In genomic region chr18:79950440-79951341, GRCh38 we compare ENCODE assay signal across 8 cellular contexts. TPM values are rescaled to one million over a fixed set of nuclear protein-coding genes. Genes with fewer than 3 reads are reported as not detected.
A peak's percentile ranks its signal among the peaks of the same experiment; 100 is the strongest.
DNase-seq lines count a peak whose midpoint lies in the region; ATAC-seq, FAIRE-seq and TF ChIP-seq lines count a peak whose summit lies in the region.

No MANE protein-coding gene starts in this region.

- H3K36me3 Mint-ChIP-seq in CD8-positive, alpha-beta memory T cell = peaks cover 0 to 16% (median 0%) of the 10 kb centered on the region in 3 donors

- TF ChIP-seq CTCF in body of pancreas (IDR thresholded peaks at IDR 0.05) = no peak
- no peak for TF ChIP-seq CTCF in GM10248 (IDR thresholded peaks at IDR 0.05; ENCODE audit: control extremely low read depth, extremely low read depth, low read depth, missing control alignments)

- FAIRE-seq in small intestine (lab: Jason Lieb, UNC) = no peak

- H3K4me1 Mint-ChIP-seq in CD8-positive, alpha-beta memory T cell = peaks cover 25 to 42% (median 35%) of the 10 kb centered on the region in 3 donors

- peak; percentile 16 to 35 (median 33) for TF ChIP-seq POLR2A in body of pancreas (IDR thresholded peaks at IDR 0.05)

- no peaks in the 10 kb centered on the region for H3K9me3 Mint-ChIP-seq in CD8-positive, alpha-beta memory T cell

- ATAC-seq in GM21423 (IDR thresholded peaks at IDR 0.05; ENCODE audit: unreplicated experiment) (peak; percentile 31), body of pancreas (peak; percentile 57), HG02610 (IDR thresholded peaks at IDR 0.05; ENCODE audit: unreplicated experiment) (no peak)

- H3K9me3 ChIP-seq in CD8-positive, alpha-beta memory T cell (ENCODE audit: low read length) = no peaks in the 10 kb centered on the region
- H3K9me3 ChIP-seq in body of pancreas (no peaks in the 10 kb centered on the region), small intestine (ENCODE audit: control insufficient read depth, low read depth) (no peaks in the 10 kb centered on the region)

- H3K36me3 ChIP-seq in CD8-positive, alpha-beta memory T cell (ENCODE audit: insufficient read depth, low read length) = no peaks in the 10 kb centered on the region
- H3K36me3 ChIP-seq in body of pancreas (replicated peaks in 1 of 2; ENCODE audit: insufficient read depth in 1 of 2, low read depth in 2 of 2) (no peaks in the 10 kb centered on the region), small intestine (ENCODE audit: control insufficient read depth in 2 of 2, insufficient read depth in 2 of 2, low read length in 2 of 2) (no peaks in the 10 kb centered on the region)

- POLR2A ChIA-PET in CD8-positive, alpha-beta memory T cell (lab: Charles Lee) = interaction anchor here (1.5 to 1.7 kb wide), 4 partner anchors 11 to 83 kb away, joined by 5 to 6 read pairs (median 6); partner anchors contain the start of genes HSBP1L1, RBFA and TXNL4A
- POLR2A ChIA-PET in GM10248 (lab: Yijun Ruan, JAX) = no interaction called here

- WGBS in body of pancreas, 2 donors = 3 to 26% methylated on average over 8 to 63 of the region's 82 CpGs
- WGBS in small intestine, 3 donors = 5 to 10% (median 7%) methylated on average over 44 to 82 of the region's 82 CpGs

- peaks cover 23% of the 10 kb centered on the region for H3K4me1 ChIP-seq in CD8-positive, alpha-beta memory T cell (ENCODE audit: insufficient read depth, low read length)
- H3K4me1 ChIP-seq in body of pancreas (peaks cover 43% of the 10 kb centered on the region), small intestine (ENCODE audit: control insufficient read depth in 2 of 2, insufficient read depth in 1 of 2, low read depth in 1 of 2, low read length in 1 of 2) (peaks cover 0 to 10% of the 10 kb centered on the region in 2 donors)

- peak overlapping the region; percentile 54 for H3K27ac ChIP-seq in CD8-positive, alpha-beta memory T cell (ENCODE audit: low read depth, low read length)
- peak overlapping the region; percentile 4 to 83 (median 77) for H3K27ac ChIP-seq in body of pancreas
- H3K27ac ChIP-seq in small intestine (ENCODE audit: low read depth in 1 of 2, low read length in 1 of 2) = peak overlapping the region in 1 of 2 donors; percentile 72

- peak overlapping the region; percentile 59 for H3K4me3 ChIP-seq in CD8-positive, alpha-beta memory T cell (ENCODE audit: low read length)
- H3K4me3 ChIP-seq in body of pancreas (peak overlapping the region; percentile 81 to 95), small intestine (ENCODE audit: low read depth in 1 of 2, low read length in 2 of 2) (peak overlapping the region; percentile 94 to 95)

- DNase-seq in CD8-positive, alpha-beta memory T cell = peak in 2 of 5 donors; percentile 21 to 36
- peak; percentile 52 for DNase-seq in NAMALWA (ENCODE audit: low spot score)
- DNase-seq in body of pancreas = peak; percentile 43 to 64 (median 55)
- DNase-seq in iPS-NIHi11 (ENCODE audit: low spot score) = peak; percentile 72
- DNase-seq in small intestine = peak; percentile 38
- DNase-seq in GM10248 (ENCODE audit: extremely low spot score) = no peak

- CTCF ChIA-PET in CD8-positive, alpha-beta memory T cell (lab: Charles Lee) = interaction anchor here (0.8 to 1.6 kb wide), 4 partner anchors 10 to 83 kb away, joined by 3 to 7 read pairs (median 4); partner anchors contain the start of gene RBFA
- CTCF ChIA-PET in GM10248 (lab: Yijun Ruan, JAX) = interaction anchor here (1.2 kb wide), 1 partner anchor 9 kb away, joined by 4 read pairs; no protein-coding TSS in a partner anchor

- H3K27me3 Mint-ChIP-seq in CD8-positive, alpha-beta memory T cell = no peaks in the 10 kb centered on the region

- no peaks in the 10 kb centered on the region for H3K27me3 ChIP-seq in CD8-positive, alpha-beta memory T cell (ENCODE audit: insufficient read depth, low read length, poor library complexity, severe bottlenecking)
- H3K27me3 ChIP-seq in body of pancreas = no peaks in the 10 kb centered on the region
- no peaks in the 10 kb centered on the region for H3K27me3 ChIP-seq in small intestine (ENCODE audit: control insufficient read depth in 2 of 2, insufficient read depth in 2 of 2, low read length in 2 of 2)

- H3K27ac Mint-ChIP-seq in CD8-positive, alpha-beta memory T cell = peak overlapping the region; percentile 61 to 90 (median 77)

- peak overlapping the region; percentile 84 to 93 (median 86) for H3K4me3 Mint-ChIP-seq in CD8-positive, alpha-beta memory T cell

- intact Hi-C loops in body of pancreas (cut with DNase I) = no loop called here

RNA-seq across cellular contexts. Expression of gene SLC66A2, which starts 0.8 kb away (rescaled TPM):
- 10 to 100 TPM; 29.9 to 31.7 TPM for total RNA-seq in CD8-positive, alpha-beta memory T cell
- polyA plus RNA-seq in CD8-positive, alpha-beta memory T cell = 18.3 TPM
- 10 to 100 TPM; 30.4 to 50.8 TPM for total RNA-seq in body of pancreas
- 10 to 100 TPM; 15.0 to 30.3 (median 17.8) TPM for polyA plus RNA-seq in small intestine

RNA-seq across cellular contexts. Expression of gene HSBP1L1, which starts 13.8 kb away (rescaled TPM):
- total RNA-seq in CD8-positive, alpha-beta memory T cell = 1 to 10 TPM; 3.3 to 4.2 TPM
- polyA plus RNA-seq in CD8-positive, alpha-beta memory T cell = 17.2 TPM
- 10 to 100 TPM; 14.8 to 22.1 TPM for total RNA-seq in body of pancreas
- 10 to 100 TPM; 11.9 to 57.7 (median 19.5) TPM for polyA plus RNA-seq in small intestine

RNA-seq across cellular contexts. Expression of gene TXNL4A, which starts 37.7 kb away (rescaled TPM):
- 100 to 1,000 TPM; 198 to 202 TPM for total RNA-seq in CD8-positive, alpha-beta memory T cell
- polyA plus RNA-seq in CD8-positive, alpha-beta memory T cell = 260 TPM
- total RNA-seq in body of pancreas = 10 to 100 TPM; 11.2 to 13.5 TPM
- polyA plus RNA-seq in small intestine = 10 to 100 TPM; 73.8 to 74.5 (median 74.3) TPM

Comparison
In these comparisons a context has a peak if more than half of its experiments do, and no peak if none do; other contexts are left out.
1. RNA of gene TXNL4A, which starts 37.7 kb away (total RNA-seq): 198 to 202 TPM in CD8-positive, alpha-beta memory T cell; 11.2 to 13.5 TPM in body of pancreas; every median in the first group is over 10 times any median in the second.
2. Peak in every context shown above with its lines, with median percentiles within 50 percentile points of each other: H3K4me3 ChIP-seq.